Comparison of ENCODE assay signal across 2 cellular contexts in genomic region chr6:16624631-16625299, GRCh38.
TF ChIP-seq lines count a peak whose summit lies in the region.

No MANE protein-coding gene starts in this region.

TF ChIP-seq in A549, 52 proteins besides CTCF, POLR2A, EP300 and RAD21:
- TF ChIP-seq PHF8 (IDR thresholded peaks at IDR 0.05; ENCODE audit: borderline replicate concordance, low read depth) (no peak), JUN (IDR thresholded peaks at IDR 0.05) (no peak), HOXA7 (CRISPR knock-in tag; IDR thresholded peaks at IDR 0.05) (no peak), FOXS1 (CRISPR knock-in tag; IDR thresholded peaks at IDR 0.05) (no peak), CBX2 (IDR thresholded peaks at IDR 0.05; ENCODE audit: borderline replicate concordance, low read depth) (no peak), MAFK (IDR thresholded peaks at IDR 0.05; ENCODE audit: partially characterized antibody) (no peak), MAX (IDR thresholded peaks at IDR 0.05) (no peak), RFX5 (IDR thresholded peaks at IDR 0.05) (no peak), CBX8 (IDR thresholded peaks at IDR 0.05) (no peak), BCL3 (IDR thresholded peaks at IDR 0.05) (no peak), BHLHE40 (IDR thresholded peaks at IDR 0.05; ENCODE audit: low read depth, low read length) (no peak), ZFP36 (IDR thresholded peaks at IDR 0.05; ENCODE audit: borderline replicate concordance, partially characterized antibody) (no peak), HOXB5 (CRISPR knock-in tag; IDR thresholded peaks at IDR 0.05) (no peak), EHMT2 (IDR thresholded peaks at IDR 0.05; ENCODE audit: low read depth) (no peak), PBX3 (IDR thresholded peaks at IDR 0.05) (no peak), KDM1A (IDR thresholded peaks at IDR 0.05; ENCODE audit: low read depth) (no peak), SMC3 (IDR thresholded peaks at IDR 0.05) (no peak)
- TF ChIP-seq, protein P1, sequence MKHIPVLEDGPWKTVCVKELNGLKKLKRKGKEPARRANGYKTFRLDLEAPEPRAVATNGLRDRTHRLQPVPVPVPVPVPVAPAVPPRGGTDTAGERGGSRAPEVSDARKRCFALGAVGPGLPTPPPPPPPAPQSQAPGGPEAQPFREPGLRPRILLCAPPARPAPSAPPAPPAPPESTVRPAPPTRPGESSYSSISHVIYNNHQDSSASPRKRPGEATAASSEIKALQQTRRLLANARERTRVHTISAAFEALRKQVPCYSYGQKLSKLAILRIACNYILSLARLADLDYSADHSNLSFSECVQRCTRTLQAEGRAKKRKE (CRISPR knock-in tag; IDR thresholded peaks at IDR 0.05; ENCODE audit: low read depth), result no peak
- TF ChIP-seq, protein P2, sequence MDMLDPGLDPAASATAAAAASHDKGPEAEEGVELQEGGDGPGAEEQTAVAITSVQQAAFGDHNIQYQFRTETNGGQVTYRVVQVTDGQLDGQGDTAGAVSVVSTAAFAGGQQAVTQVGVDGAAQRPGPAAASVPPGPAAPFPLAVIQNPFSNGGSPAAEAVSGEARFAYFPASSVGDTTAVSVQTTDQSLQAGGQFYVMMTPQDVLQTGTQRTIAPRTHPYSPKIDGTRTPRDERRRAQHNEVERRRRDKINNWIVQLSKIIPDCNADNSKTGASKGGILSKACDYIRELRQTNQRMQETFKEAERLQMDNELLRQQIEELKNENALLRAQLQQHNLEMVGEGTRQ (IDR thresholded peaks at IDR 0.05), result no peak
TF ChIP-seq in A549: peak in this region for 0.

TF ChIP-seq in IMR-90, 13 proteins besides CTCF, POLR2A, EP300 and RAD21:
- TF ChIP-seq MAZ (IDR thresholded peaks at IDR 0.05; ENCODE audit: borderline replicate concordance, low read depth, low read length) (no peak), CEBPB (IDR thresholded peaks at IDR 0.05; ENCODE audit: low read depth, low read length) (no peak), ELK1 (IDR thresholded peaks at IDR 0.05; ENCODE audit: borderline replicate concordance, low read depth, low read length) (no peak), FOS (IDR thresholded peaks at IDR 0.05; ENCODE audit: low read depth, low read length) (no peak), BHLHE40 (IDR thresholded peaks at IDR 0.05; ENCODE audit: low read depth, low read length) (no peak), MAFK (IDR thresholded peaks at IDR 0.05; ENCODE audit: low read depth, low read length) (no peak), RCOR1 (IDR thresholded peaks at IDR 0.05; ENCODE audit: insufficient replicate concordance, low read length) (no peak), RFX5 (IDR thresholded peaks at IDR 0.05; ENCODE audit: low read depth, low read length) (no peak), CHD1 (IDR thresholded peaks at IDR 0.05; ENCODE audit: low read depth, low read length) (no peak), MXI1 (IDR thresholded peaks at IDR 0.05; ENCODE audit: borderline replicate concordance, low read depth, low read length) (no peak), SMC3 (IDR thresholded peaks at IDR 0.05; ENCODE audit: low read depth, low read length) (no peak), NFE2L2 (IDR thresholded peaks at IDR 0.05; ENCODE audit: low read depth, low read length) (no peak)
- TF ChIP-seq, protein P2 (IDR thresholded peaks at IDR 0.05; ENCODE audit: low read depth, low read length), result no peak
